ENCODE assay signal across 23 cellular contexts in genomic region chr6:126252154-126252553, GRCh38.
A peak's percentile ranks its signal among the peaks of the same experiment; 100 is the strongest.
DNase-seq lines count a peak whose midpoint lies in the region; ATAC-seq and TF ChIP-seq lines count a peak whose summit lies in the region.
"Had no signal": no experiment of that assay in that cellular context is flagged by ENCODE, and none has a peak within 500 bp of the region (broad histone marks: within the 10 kb centered on the region; RNA-seq: fewer than 3 reads in every experiment).

No MANE protein-coding gene starts in this region.

- H2AFZ ChIP-seq in neural progenitor cell (replicated peaks), result no peak overlapping the region

- H3K4me3 ChIP-seq in WERI-Rb-1 (ENCODE audit: low read depth, low read length) (no peak overlapping the region), neural progenitor cell (no peak overlapping the region), sigmoid colon (no peak overlapping the region), gastrocnemius medialis (no peak overlapping the region)
- H3K4me3 ChIP-seq: thoracic aorta had no signal

- no peak overlapping the region for H3K4me3 Mint-ChIP-seq in neural progenitor cell
- H3K4me3 Mint-ChIP-seq: activated T-cell treated with anti-CD3 and anti-CD28 coated beads, Interleukin-2, amount 50 U/mL, for 24 hours; neural crest cell had no signal

- H3K4me1 ChIP-seq in neural progenitor cell, result no peaks in the 10 kb centered on the region
- no peaks in the 10 kb centered on the region for H3K4me1 ChIP-seq in sigmoid colon
- no peaks in the 10 kb centered on the region for H3K4me1 ChIP-seq in gastrocnemius medialis
- H3K4me1 ChIP-seq: BE2C had no signal

- no peaks in the 10 kb centered on the region for H3K4me1 Mint-ChIP-seq in neural progenitor cell
- H3K4me1 Mint-ChIP-seq: neural crest cell had no signal

- H3K9ac ChIP-seq in neural progenitor cell, result no peak overlapping the region

- TF ChIP-seq CTCF in WERI-Rb-1 (IDR thresholded peaks at IDR 0.05; ENCODE audit: low read depth, low read length) (peak; percentile 39; the same call in 1 of the 2 replicates), neural progenitor cell (IDR thresholded peaks at IDR 0.05) (peak; percentile 28), sigmoid colon (IDR thresholded peaks at IDR 0.05) (no peak), gastrocnemius medialis (IDR thresholded peaks at IDR 0.05 in 4 of 5, conservative IDR thresholded peaks at IDR 0.05 in 1 of 5) (no peak)

- TF ChIP-seq EP300 in Ishikawa (IDR thresholded peaks at IDR 0.05; ENCODE audit: borderline replicate concordance) (no peak), sigmoid colon (IDR thresholded peaks at IDR 0.05) (no peak)

- no peak overlapping the region for H3K4me2 ChIP-seq in neural progenitor cell

- peak; percentile 24; the same call in 1 of the 2 replicates for TF ChIP-seq RAD21 in Ishikawa (IDR thresholded peaks at IDR 0.05; ENCODE audit: low read depth)

- H3K9me3 ChIP-seq in WERI-Rb-1 (ENCODE audit: severe bottlenecking) (no peaks in the 10 kb centered on the region), neural progenitor cell (ENCODE audit: low read depth) (no peaks in the 10 kb centered on the region), sigmoid colon (peaks cover 0 to 3% (median 0%) of the 10 kb centered on the region in 4 donors), gastrocnemius medialis (no peaks in the 10 kb centered on the region)
- H3K9me3 ChIP-seq: BE2C, thoracic aorta had no signal

- peaks cover 1% of the 10 kb centered on the region for H3K9me3 Mint-ChIP-seq in neural progenitor cell

- H3K27ac ChIP-seq in WERI-Rb-1 (no peak overlapping the region), neural progenitor cell (no peak overlapping the region), sigmoid colon (no peak overlapping the region), gastrocnemius medialis (no peak overlapping the region)
- H3K27ac ChIP-seq: thoracic aorta had no signal

- H3K36me3 ChIP-seq in WERI-Rb-1 (no peaks in the 10 kb centered on the region), neural progenitor cell (no peaks in the 10 kb centered on the region), sigmoid colon (no peaks in the 10 kb centered on the region), gastrocnemius medialis (no peaks in the 10 kb centered on the region)
- H3K36me3 ChIP-seq: BE2C, thoracic aorta had no signal

- no peaks in the 10 kb centered on the region for H3K36me3 Mint-ChIP-seq in neural progenitor cell

- DNase-seq in DMS53 (lab: John Stamatoyannopoulos, UW) (peak; percentile 2), DMS53 treated with DMSO at 0.1 percent for 48 hours (lab: John Stamatoyannopoulos, UW; ENCODE audit: unreplicated experiment) (no peak), WERI-Rb-1 (no peak), neural progenitor cell (ENCODE audit: low spot score) (peak; percentile 11), sigmoid colon (no peak), gastrocnemius medialis (no peak)
- DNase-seq: 8988T; activated CD4-positive, alpha-beta T cell treated with anti-CD3 and anti-CD28 coated beads, Interleukin-2, amount 50 U/mL, for 48 hours; activated naive CD4-positive, alpha-beta T cell treated with anti-CD3 and anti-CD28 coated beads, Interleukin-2, amount 50 U/mL, for 16 hours; activated T-cell treated with anti-CD3 and anti-CD28 coated beads, Interleukin-2, amount 50 U/mL, for 24 hours; BE2C; Calu3; GDM1; hypothalamus; Kasumi-1; NCI-H1417 treated with DMSO at 0.1 percent for 48 hours; NCI-H2227 treated with DMSO at 0.1 percent for 48 hours; RPMI8226; SW 1271 had no signal

- no peaks in the 10 kb centered on the region for H3F3A ChIP-seq in neural progenitor cell (ENCODE audit: low read depth)

- H3K79me2 ChIP-seq in neural progenitor cell (ENCODE audit: low read depth), result no peaks in the 10 kb centered on the region

- no peak for TF ChIP-seq POLR2A in sigmoid colon (IDR thresholded peaks at IDR 0.05)
- TF ChIP-seq POLR2A in gastrocnemius medialis (IDR thresholded peaks at IDR 0.05), result no peak

- WGBS in sigmoid colon, 2 donors, result 92% methylated on average over 2 of the region's 2 CpGs

- in situ Hi-C loops in gastrocnemius medialis (cut with MboI; ENCODE audit: low sequenced_read_pairs in 4 of 4), result no loop called here

- no peaks in the 10 kb centered on the region for H3K27me3 ChIP-seq in WERI-Rb-1 (ENCODE audit: insufficient read depth, low read depth, severe bottlenecking)
- no peaks in the 10 kb centered on the region for H3K27me3 ChIP-seq in neural progenitor cell
- no peaks in the 10 kb centered on the region for H3K27me3 ChIP-seq in sigmoid colon
- no peaks in the 10 kb centered on the region for H3K27me3 ChIP-seq in gastrocnemius medialis
- H3K27me3 ChIP-seq: BE2C had no signal

- no peak overlapping the region for H3K27ac Mint-ChIP-seq in neural progenitor cell
- H3K27ac Mint-ChIP-seq: activated T-cell treated with anti-CD3 and anti-CD28 coated beads, Interleukin-2, amount 50 U/mL, for 24 hours had no signal

- H3K27me3 Mint-ChIP-seq in neural progenitor cell (ENCODE audit: insufficient read depth, low read depth), result no peaks in the 10 kb centered on the region
- H3K27me3 Mint-ChIP-seq: activated T-cell treated with anti-CD3 and anti-CD28 coated beads, Interleukin-2, amount 50 U/mL, for 24 hours had no signal

- H4K20me1 ChIP-seq in neural progenitor cell (ENCODE audit: low read depth), result no peaks in the 10 kb centered on the region

- intact Hi-C loops in sigmoid colon (cut with DNase I), result no loop called here
- intact Hi-C loops in gastrocnemius medialis (cut with DNase I; ENCODE audit: low total_unique reads), result no loop called here

- ATAC-seq in gastrocnemius medialis, result no peak
- no peak for ATAC-seq in HG02623 (IDR thresholded peaks at IDR 0.05; ENCODE audit: unreplicated experiment)

TF ChIP-seq in Ishikawa, 13 proteins besides CTCF, POLR2A, EP300 and RAD21:
- TF ChIP-seq MAX (IDR thresholded peaks at IDR 0.05), result no peak
- TF ChIP-seq TEAD4 (IDR thresholded peaks at IDR 0.05), result no peak
- no peak for TF ChIP-seq TAF1 (IDR thresholded peaks at IDR 0.05; ENCODE audit: low read depth)
- no peak for TF ChIP-seq REST (IDR thresholded peaks at IDR 0.05; ENCODE audit: low read depth)
- no peak for TF ChIP-seq NFIC (IDR thresholded peaks at IDR 0.05)
- TF ChIP-seq ZBTB7A (IDR thresholded peaks at IDR 0.05; ENCODE audit: low read depth), result no peak
- no peak for TF ChIP-seq EGR1 (IDR thresholded peaks at IDR 0.05)
- TF ChIP-seq YY1 (IDR thresholded peaks at IDR 0.05; ENCODE audit: low read depth), result no peak
- TF ChIP-seq CREB1 (IDR thresholded peaks at IDR 0.05; ENCODE audit: low read depth), result no peak
- no peak for TF ChIP-seq CEBPB (IDR thresholded peaks at IDR 0.05)
- TF ChIP-seq USF1 (IDR thresholded peaks at IDR 0.05), result no peak
- TF ChIP-seq FOXM1 (IDR thresholded peaks at IDR 0.05; ENCODE audit: borderline replicate concordance, low read depth), result no peak
- no peak for TF ChIP-seq TCF12 (IDR thresholded peaks at IDR 0.05; ENCODE audit: low read depth)

Comparison
In these comparisons a context has a peak if more than half of its experiments do, and no peak if none do; other contexts are left out.
1. DNase-seq: peak in DMS53 (single experiment) and neural progenitor cell (single experiment); none in DMS53 treated with DMSO at 0.1 percent for 48 hours (single experiment), WERI-Rb-1 (single experiment), sigmoid colon (single experiment) and gastrocnemius medialis (0 of 2).
2. CTCF ChIP-seq: peak in WERI-Rb-1 (single experiment) and neural progenitor cell (single experiment); none in sigmoid colon (0 of 4) and gastrocnemius medialis (0 of 5).